In the genomic region with DNA sequence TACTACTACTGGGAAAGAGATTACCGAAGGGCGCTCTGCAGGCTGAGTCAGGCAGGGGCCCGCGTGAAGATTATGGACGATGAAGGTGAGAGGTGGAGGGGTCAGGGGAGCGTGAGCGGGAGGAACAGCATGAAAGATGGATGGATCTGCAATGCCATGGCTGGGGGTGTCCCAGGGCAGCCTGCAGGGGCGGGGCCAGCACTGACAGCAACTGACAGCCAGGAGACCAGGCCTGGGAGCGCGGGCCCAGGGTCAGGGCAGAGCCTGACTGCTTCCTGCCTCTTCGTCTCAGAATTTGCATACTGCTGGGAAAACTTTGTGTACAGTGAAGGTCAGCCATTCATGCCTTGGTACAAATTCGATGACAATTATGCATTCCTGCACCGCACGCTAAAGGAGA, we compare ENCODE assay signal across 10 cellular contexts. TPM values are rescaled to one million over a fixed set of nuclear protein-coding genes. Genes with fewer than 3 reads are reported as not detected.
DNase-seq lines count a peak whose midpoint lies in the region; ATAC-seq, FAIRE-seq and TF ChIP-seq lines count a peak whose summit lies in the region.
"Not testable (repeated sequence)": the region's sequence is repeated elsewhere in the genome, so short reads cannot be mapped to it uniquely, and the experiment has no call there.
"Had no signal": no experiment of that assay in that cellular context is flagged by ENCODE, and none has a peak within 500 bp of the region (broad histone marks: within the 10 kb centered on the region; RNA-seq: fewer than 3 reads in every experiment).

No MANE protein-coding gene starts in this region.

- not testable (repeated sequence) for TF ChIP-seq CTCF in K562 (IDR thresholded peaks at IDR 0.05 in 2 of 3, conservative IDR thresholded peaks at IDR 0.05 in 1 of 3; ENCODE audit: insufficient read depth in 2 of 3, low read depth in 1 of 3, low read length in 3 of 3); nephron progenitor cell (IDR thresholded peaks at IDR 0.05)

- H3K27me3 ChIP-seq in K562 (ENCODE audit: control insufficient read depth in 2 of 2, insufficient read depth in 2 of 2, low read length in 2 of 2): not testable (repeated sequence)

- not testable (repeated sequence) for H3K4me2 ChIP-seq in K562 (ENCODE audit: insufficient read depth, low read length)

- TF ChIP-seq POLR2A in K562 (conservative IDR thresholded peaks at IDR 0.05): not testable (repeated sequence)

- in situ Hi-C loops in K562 (cut with MboI): not testable (repeated sequence)

- H3K4me3 Mint-ChIP-seq in activated CD4-positive, alpha-beta memory T cell treated with anti-CD3 and anti-CD28 coated beads for 36 hours; immature natural killer cell; stimulated activated naive CD8-positive, alpha-beta T cell treated with anti-CD3 and anti-CD28 coated beads, Interleukin-15, Interleukin-2, amounts not matched to agents 100 ng/mL and 50 ng/mL, for 24 hours: not testable (repeated sequence)
- H3K4me3 Mint-ChIP-seq in nephron progenitor cell: peak overlapping the region; percentile 45

- not testable (repeated sequence) for H2AFZ ChIP-seq in K562 (ENCODE audit: low read depth, low read length)

- H3K4me1 Mint-ChIP-seq in activated CD4-positive, alpha-beta memory T cell treated with anti-CD3 and anti-CD28 coated beads for 36 hours (ENCODE audit: low read depth): peaks cover 13% of the 10 kb centered on the region
- H3K4me1 Mint-ChIP-seq in immature natural killer cell (peaks cover 48 to 49% of the 10 kb centered on the region in 2 donors), nephron progenitor cell (peaks cover 77% of the 10 kb centered on the region)
- peaks cover 43% of the 10 kb centered on the region for H3K4me1 Mint-ChIP-seq in stimulated activated naive CD8-positive, alpha-beta T cell treated with anti-CD3 and anti-CD28 coated beads, Interleukin-15, Interleukin-2, amounts not matched to agents 100 ng/mL and 50 ng/mL, for 24 hours (ENCODE audit: low read depth)

- H3K9me3 ChIP-seq in K562 (replicated peaks; ENCODE audit: control insufficient read depth, insufficient read depth, low read depth, low read length): not testable (repeated sequence)

- intact Hi-C loops in activated CD4-positive, alpha-beta memory T cell treated with anti-CD3 and anti-CD28 coated beads for 36 hours (cut with micrococcal nuclease); K562 (cut with micrococcal nuclease): not testable (repeated sequence)

- not testable (repeated sequence) for H3K36me3 ChIP-seq in K562 (ENCODE audit: control insufficient read depth, insufficient read depth, low read length)

- not testable (repeated sequence) for TF ChIP-seq EP300 in K562 (IDR thresholded peaks at IDR 0.05; ENCODE audit: low read length)

- not testable (repeated sequence) for H3K36me3 Mint-ChIP-seq in activated CD4-positive, alpha-beta memory T cell treated with anti-CD3 and anti-CD28 coated beads for 36 hours
- H3K36me3 Mint-ChIP-seq in immature natural killer cell (peaks cover 0 to 11% (median 4%) of the 10 kb centered on the region in 3 donors), nephron progenitor cell (ENCODE audit: low read depth) (peaks cover 11% of the 10 kb centered on the region)
- H3K36me3 Mint-ChIP-seq in stimulated activated naive CD8-positive, alpha-beta T cell treated with anti-CD3 and anti-CD28 coated beads, Interleukin-15, Interleukin-2, amounts not matched to agents 100 ng/mL and 50 ng/mL, for 24 hours (ENCODE audit: low read depth): peaks cover 24% of the 10 kb centered on the region

- 0 out of 4 replicates have a peak overlapping the region, but pooled peaks of 1 of the 2 experiments have one; percentile 26 for H3K9ac ChIP-seq in K562 (ENCODE audit: insufficient read depth in 1 of 2, low read depth in 2 of 2, low read length in 2 of 2)

- not testable (repeated sequence) for H3K4me3 ChIP-seq in K562

- H3K27me3 Mint-ChIP-seq in activated CD4-positive, alpha-beta memory T cell treated with anti-CD3 and anti-CD28 coated beads for 36 hours; immature natural killer cell (ENCODE audit: low read depth in 3 of 3); stimulated activated naive CD8-positive, alpha-beta T cell treated with anti-CD3 and anti-CD28 coated beads, Interleukin-15, Interleukin-2, amounts not matched to agents 100 ng/mL and 50 ng/mL, for 24 hours: not testable (repeated sequence)
- peaks cover 10% of the 10 kb centered on the region for H3K27me3 Mint-ChIP-seq in nephron progenitor cell (ENCODE audit: low read depth, poor library complexity)

- H3K79me2 ChIP-seq in K562 (ENCODE audit: control insufficient read depth, insufficient read depth, low read length): peaks cover 14% of the 10 kb centered on the region

- not testable (repeated sequence) for ATAC-seq in K562

- not testable (repeated sequence) for DNase-seq in GM19239 (ENCODE audit: insufficient read length, low spot score); activated CD4-positive, alpha-beta memory T cell treated with anti-CD3 and anti-CD28 coated beads for 36 hours; K562 (ENCODE audit: extremely low read depth in 1 of 4, low spot score in 3 of 4); immature natural killer cell; nephron progenitor cell
- peak; percentile 20 for DNase-seq in NCI-H526 treated with DMSO at 0.1 percent for 48 hours (lab: John Stamatoyannopoulos, UW)

- BruUV-seq in K562 (replicated peaks; lab: Mats Ljungman, UMichigan): not testable (repeated sequence)

- H3K4me1 ChIP-seq in K562 (replicated peaks in 1 of 2; ENCODE audit: control insufficient read depth in 2 of 2, insufficient read depth in 2 of 2, low read length in 2 of 2): peaks cover 0 to 18% of the 10 kb centered on the region in 2 experiments; a peak in 4 of 5 replicates

- H3K27ac Mint-ChIP-seq in activated CD4-positive, alpha-beta memory T cell treated with anti-CD3 and anti-CD28 coated beads for 36 hours: peak overlapping the region; percentile 30
- H3K27ac Mint-ChIP-seq in immature natural killer cell (peak overlapping the region in 5 of 6 donors; percentile 40 to 79 (median 66)), nephron progenitor cell (peak overlapping the region; percentile 64)
- H3K27ac Mint-ChIP-seq in stimulated activated naive CD8-positive, alpha-beta T cell treated with anti-CD3 and anti-CD28 coated beads, Interleukin-15, Interleukin-2, amounts not matched to agents 100 ng/mL and 50 ng/mL, for 24 hours: peak overlapping the region; percentile 68

- 67% methylated on average over 13 of the region's 14 CpGs for WGBS in K562 (ENCODE audit: insufficient coverage, low coverage, missing lambda C conversion rate)

- POLR2A ChIA-PET in activated CD4-positive, alpha-beta memory T cell treated with anti-CD3 and anti-CD28 coated beads for 36 hours (lab: Charles Lee); K562 (lab: Yijun Ruan, JAX): not testable (repeated sequence)

- H3K9me3 Mint-ChIP-seq in activated CD4-positive, alpha-beta memory T cell treated with anti-CD3 and anti-CD28 coated beads for 36 hours; immature natural killer cell; nephron progenitor cell; stimulated activated naive CD8-positive, alpha-beta T cell treated with anti-CD3 and anti-CD28 coated beads, Interleukin-15, Interleukin-2, amounts not matched to agents 100 ng/mL and 50 ng/mL, for 24 hours: not testable (repeated sequence)

- FAIRE-seq in GM19239 (lab: Jason Lieb, UNC): peak; percentile 47
- FAIRE-seq in K562 (lab: Jason Lieb, UNC): peak; percentile 44

- CTCF ChIA-PET in activated CD4-positive, alpha-beta memory T cell treated with anti-CD3 and anti-CD28 coated beads for 36 hours (lab: Charles Lee); K562 (lab: Yijun Ruan, JAX; ENCODE audit: low intra/inter-chr PET ratio): not testable (repeated sequence)

- TF ChIP-seq RAD21 in K562 (CRISPR knock-in tag; conservative IDR thresholded peaks at IDR 0.05 in 1 of 2, IDR thresholded peaks at IDR 0.05 in 1 of 2): not testable (repeated sequence)

- H3K27ac ChIP-seq in K562 (ENCODE audit: extremely low read depth, low read depth, low read length): not testable (repeated sequence)

- not testable (repeated sequence) for H3K9me1 ChIP-seq in K562 (ENCODE audit: control insufficient read depth, insufficient read depth, low read length)

- not testable (repeated sequence) for H4K20me1 ChIP-seq in K562 (replicated peaks; ENCODE audit: control insufficient read depth, insufficient read depth, low read length)

RNA-seq across cellular contexts. Expression of gene APOBEC3F, which starts 4.5 kb away (rescaled TPM):
- 10 to 100 TPM; 33.4 to 34.9 TPM for total RNA-seq in activated CD4-positive, alpha-beta memory T cell treated with anti-CD3 and anti-CD28 coated beads for 36 hours
- total RNA-seq in K562 (2011; cell fraction: chromatin; rRNA removed; ENCODE audit: low replicate concordance): 10.6 and 19.4 TPM in 2 replicates
- 12.4 and 13.3 TPM in 2 replicates for total RNA-seq in K562 (2011; cell fraction: nucleolus; rRNA removed)
- 9.5 and 12.7 TPM in 2 replicates for total RNA-seq in K562 (2011; cell fraction: nucleoplasm; rRNA removed)
- total RNA-seq in K562 (2014; rRNA removed): 1.6 and 2.4 TPM in 2 replicates
- 0.80 and 1.1 TPM in 2 replicates for total RNA-seq in K562 (2014; rRNA removed; fragmentation: Illumina TruSeq; extraction: Trizol)
- total RNA-seq in K562 (2015; rRNA removed; fragmentation: Illumina TruSeq; extraction: Trizol): 1.5 and 1.9 TPM in 2 replicates
- 3.3 and 5.0 TPM in 2 replicates for total RNA-seq in K562 (2021)
- 1.6 TPM in 2 replicates for polyA plus RNA-seq in K562 (2011; rRNA removed)
- 2.4 and 2.5 TPM in 2 replicates for polyA plus RNA-seq in K562 (2011; cell fraction: cytosol; rRNA removed)
- polyA plus RNA-seq in K562 (2011; cell fraction: nucleus; rRNA removed): 2.4 and 2.7 TPM in 2 replicates
- polyA plus RNA-seq in K562 (2012): 2.3 and 2.9 TPM in 2 replicates
- 2.2 and 2.7 TPM in 2 replicates for polyA plus RNA-seq in K562 (2014; fragmentation: Illumina TruSeq; extraction: Trizol)
- polyA plus RNA-seq in K562 (2014; fragmentation: Nextera tagmentation; extraction: Ambion mirVana): 1 to 10 TPM; 1.4 to 2.0 TPM
- polyA plus RNA-seq in K562 (2014; rRNA removed): 1.7 and 4.0 TPM in 2 replicates
- 2.8 and 3.4 TPM in 2 replicates for polyA minus RNA-seq in K562 (2011; rRNA and poly(A)+ RNA removed)
- 0.73 and 2.1 TPM in 2 replicates for polyA minus RNA-seq in K562 (2011; cell fraction: cytosol; rRNA and poly(A)+ RNA removed)
- polyA minus RNA-seq in K562 (2011; cell fraction: nucleus; rRNA and poly(A)+ RNA removed): 6.7 and 7.0 TPM in 2 replicates
- 10 to 100 TPM in 2 of 3 donors, 1 to 10 TPM in 1; 9.0 to 43.0 (median 16.8) TPM for polyA plus RNA-seq in immature natural killer cell

RNA-seq across cellular contexts. Expression of gene APOBEC3D, which starts 24.2 kb away (rescaled TPM):
- 10 to 100 TPM; 54.1 to 54.5 TPM for total RNA-seq in activated CD4-positive, alpha-beta memory T cell treated with anti-CD3 and anti-CD28 coated beads for 36 hours
- total RNA-seq in K562 (2011; cell fraction: chromatin; rRNA removed; ENCODE audit: low replicate concordance): 10.1 and 16.3 TPM in 2 replicates
- 8.8 and 9.8 TPM in 2 replicates for total RNA-seq in K562 (2011; cell fraction: nucleolus; rRNA removed)
- total RNA-seq in K562 (2011; cell fraction: nucleoplasm; rRNA removed): 10.0 and 11.8 TPM in 2 replicates
- total RNA-seq in K562 (2014; rRNA removed) (4.3 and 6.4 TPM in 2 replicates), K562 (2014; rRNA removed; fragmentation: Illumina TruSeq; extraction: Trizol) (3.0 and 3.7 TPM in 2 replicates), K562 (2015; rRNA removed; fragmentation: Illumina TruSeq; extraction: Trizol) (6.4 and 6.8 TPM in 2 replicates), K562 (2021) (9.1 and 9.6 TPM in 2 replicates)
- polyA plus RNA-seq in K562 (2011; rRNA removed) (5.1 and 6.0 TPM in 2 replicates), K562 (2014; fragmentation: Illumina TruSeq; extraction: Trizol) (6.6 and 7.4 TPM in 2 replicates), K562 (2014; fragmentation: Nextera tagmentation; extraction: Ambion mirVana) (1 to 10 TPM; 4.7 to 8.4 TPM), K562 (2014; rRNA removed) (4.4 and 6.0 TPM in 2 replicates), immature natural killer cell (10 to 100 TPM in 2 of 3 donors, 1 to 10 TPM in 1; 3.9 to 25.3 (median 15.4) TPM)
- 4.1 and 8.9 TPM in 2 replicates for polyA plus RNA-seq in K562 (2011; cell fraction: cytosol; rRNA removed)
- 3.5 and 7.3 TPM in 2 replicates for polyA plus RNA-seq in K562 (2011; cell fraction: nucleus; rRNA removed)
- 7.0 and 7.2 TPM in 2 replicates for polyA plus RNA-seq in K562 (2012)
- polyA minus RNA-seq in K562 (2011; rRNA and poly(A)+ RNA removed): 6.0 and 7.8 TPM in 2 replicates
- 2.6 and 5.6 TPM in 2 replicates for polyA minus RNA-seq in K562 (2011; cell fraction: cytosol; rRNA and poly(A)+ RNA removed)
- 1.3 and 1.8 TPM in 2 replicates for polyA minus RNA-seq in K562 (2011; cell fraction: nucleus; rRNA and poly(A)+ RNA removed)

RNA-seq across cellular contexts. Expression of gene APOBEC3C, which starts 31.1 kb away (rescaled TPM):
- total RNA-seq in activated CD4-positive, alpha-beta memory T cell treated with anti-CD3 and anti-CD28 coated beads for 36 hours: 100 to 1,000 TPM; 141 to 142 TPM
- total RNA-seq in K562 (2011; cell fraction: chromatin; rRNA removed; ENCODE audit: low replicate concordance): 12.1 and 20.9 TPM in 2 replicates
- 11.8 and 13.8 TPM in 2 replicates for total RNA-seq in K562 (2011; cell fraction: nucleolus; rRNA removed)
- 19.7 and 42.2 TPM in 2 replicates for total RNA-seq in K562 (2011; cell fraction: nucleoplasm; rRNA removed)
- total RNA-seq in K562 (2014; rRNA removed) (12.4 and 15.1 TPM in 2 replicates), K562 (2014; rRNA removed; fragmentation: Illumina TruSeq; extraction: Trizol) (14.4 and 15.6 TPM in 2 replicates), K562 (2015; rRNA removed; fragmentation: Illumina TruSeq; extraction: Trizol) (15.8 and 15.9 TPM in 2 replicates), K562 (2021) (90.1 and 90.9 TPM in 2 replicates)
- polyA plus RNA-seq in K562 (2011; rRNA removed) (44.4 and 54.7 TPM in 2 replicates), K562 (2014; fragmentation: Illumina TruSeq; extraction: Trizol) (116 and 118 TPM in 2 replicates), K562 (2014; fragmentation: Nextera tagmentation; extraction: Ambion mirVana) (100 to 1,000 TPM; 226 to 285 TPM), K562 (2014; rRNA removed) (55.5 and 59.8 TPM in 2 replicates), immature natural killer cell (100 to 1,000 TPM; 242 to 468 (median 346) TPM)
- polyA plus RNA-seq in K562 (2011; cell fraction: cytosol; rRNA removed): 47.1 and 53.6 TPM in 2 replicates
- 24.0 and 25.6 TPM in 2 replicates for polyA plus RNA-seq in K562 (2011; cell fraction: nucleus; rRNA removed)
- polyA plus RNA-seq in K562 (2012): 76.3 and 80.4 TPM in 2 replicates
- polyA minus RNA-seq in K562 (2011; rRNA and poly(A)+ RNA removed): 24.1 and 28.9 TPM in 2 replicates
- polyA minus RNA-seq in K562 (2011; cell fraction: cytosol; rRNA and poly(A)+ RNA removed): 30.9 and 31.5 TPM in 2 replicates
- 4.7 and 7.6 TPM in 2 replicates for polyA minus RNA-seq in K562 (2011; cell fraction: nucleus; rRNA and poly(A)+ RNA removed)

RNA-seq across cellular contexts. Expression of gene APOBEC3G, which starts 31.9 kb away (rescaled TPM):
- 100 to 1,000 TPM; 106 to 108 TPM for total RNA-seq in activated CD4-positive, alpha-beta memory T cell treated with anti-CD3 and anti-CD28 coated beads for 36 hours
- 9.8 and 25.1 TPM in 2 replicates for total RNA-seq in K562 (2011; cell fraction: chromatin; rRNA removed; ENCODE audit: low replicate concordance)
- 18.3 and 21.7 TPM in 2 replicates for total RNA-seq in K562 (2011; cell fraction: nucleolus; rRNA removed)
- 14.8 and 18.6 TPM in 2 replicates for total RNA-seq in K562 (2011; cell fraction: nucleoplasm; rRNA removed)
- total RNA-seq in K562 (2014; rRNA removed): 7.8 and 8.2 TPM in 2 replicates
- 7.1 and 7.2 TPM in 2 replicates for total RNA-seq in K562 (2014; rRNA removed; fragmentation: Illumina TruSeq; extraction: Trizol)
- total RNA-seq in K562 (2015; rRNA removed; fragmentation: Illumina TruSeq; extraction: Trizol): 5.2 and 5.3 TPM in 2 replicates
- total RNA-seq in K562 (2021): 6.2 and 6.6 TPM in 2 replicates
- 6.8 and 12.6 TPM in 2 replicates for polyA plus RNA-seq in K562 (2011; rRNA removed)
- polyA plus RNA-seq in K562 (2011; cell fraction: cytosol; rRNA removed): 6.6 and 11.1 TPM in 2 replicates
- polyA plus RNA-seq in K562 (2011; cell fraction: nucleus; rRNA removed): 5.5 and 10.5 TPM in 2 replicates
- polyA plus RNA-seq in K562 (2012): 6.7 and 14.8 TPM in 2 replicates
- 9.1 and 12.0 TPM in 2 replicates for polyA plus RNA-seq in K562 (2014; fragmentation: Illumina TruSeq; extraction: Trizol)
- 10 to 100 TPM; 20.4 to 20.8 TPM for polyA plus RNA-seq in K562 (2014; fragmentation: Nextera tagmentation; extraction: Ambion mirVana)
- 11.4 and 14.3 TPM in 2 replicates for polyA plus RNA-seq in K562 (2014; rRNA removed)
- polyA minus RNA-seq in K562 (2011; rRNA and poly(A)+ RNA removed): 6.3 and 11.5 TPM in 2 replicates
- polyA minus RNA-seq in K562 (2011; cell fraction: cytosol; rRNA and poly(A)+ RNA removed): 4.2 and 6.1 TPM in 2 replicates
- polyA minus RNA-seq in K562 (2011; cell fraction: nucleus; rRNA and poly(A)+ RNA removed): 6.1 and 7.0 TPM in 2 replicates
- 100 to 1,000 TPM; 494 to 885 (median 545) TPM for polyA plus RNA-seq in immature natural killer cell

RNA-seq across cellular contexts. Expression of gene APOBEC3H, which starts 51.9 kb away (rescaled TPM):
- 10 to 100 TPM; 23.6 to 25.3 TPM for total RNA-seq in activated CD4-positive, alpha-beta memory T cell treated with anti-CD3 and anti-CD28 coated beads for 36 hours
- total RNA-seq in K562 (2011; cell fraction: chromatin; rRNA removed; ENCODE audit: low replicate concordance): not detected in 2 replicates
- not detected in 2 replicates for total RNA-seq in K562 (2011; cell fraction: nucleolus; rRNA removed)
- total RNA-seq in K562 (2011; cell fraction: nucleoplasm; rRNA removed): not detected in 2 replicates
- total RNA-seq in K562 (2014; rRNA removed) (not detected in 2 replicates), K562 (2014; rRNA removed; fragmentation: Illumina TruSeq; extraction: Trizol) (not detected in 2 replicates), K562 (2015; rRNA removed; fragmentation: Illumina TruSeq; extraction: Trizol) (not detected in 2 replicates), K562 (2021) (not detected in 2 replicates)
- polyA plus RNA-seq in K562 (2011; rRNA removed) (not detected in 2 replicates), K562 (2014; fragmentation: Illumina TruSeq; extraction: Trizol) (not detected in 2 replicates), K562 (2014; fragmentation: Nextera tagmentation; extraction: Ambion mirVana) (under 1 TPM in 1 of 2 experiments, not detected in 1; 0.10 TPM), K562 (2014; rRNA removed) (0.21 TPM in 1 of 2 replicates, not detected in the other), immature natural killer cell (10 to 100 TPM; 16.7 to 22.2 (median 21.7) TPM)
- not detected in 2 replicates for polyA plus RNA-seq in K562 (2011; cell fraction: cytosol; rRNA removed)
- 0.24 TPM in 2 replicates for polyA plus RNA-seq in K562 (2011; cell fraction: nucleus; rRNA removed)
- polyA plus RNA-seq in K562 (2012): 0.08 TPM in 1 of 2 replicates, not detected in the other
- not detected in 2 replicates for polyA minus RNA-seq in K562 (2011; rRNA and poly(A)+ RNA removed)
- polyA minus RNA-seq in K562 (2011; cell fraction: cytosol; rRNA and poly(A)+ RNA removed): not detected in 2 replicates
- not detected in 2 replicates for polyA minus RNA-seq in K562 (2011; cell fraction: nucleus; rRNA and poly(A)+ RNA removed)
- total RNA-seq: Calu3, Daoy, GM23248 had no signal
- polyA plus RNA-seq: GM23248 had no signal
